1 cellular context compared by ENCODE assay signal in genomic region chr1:34787461-34788420, GRCh38.
TF ChIP-seq lines count a peak whose summit lies in the region.

No MANE protein-coding gene starts in this region.

TF ChIP-seq in K562, 482 proteins besides CTCF, POLR2A, EP300 and RAD21:
- TF ChIP-seq TEAD1 (CRISPR knock-in tag; IDR thresholded peaks at IDR 0.05) (0 out of 4 replicates have a peak, but pooled peaks of 1 of the 2 experiments have one; percentile 5), DEAF1 (CRISPR knock-in tag; IDR thresholded peaks at IDR 0.05) (peak; percentile 58; the same call in 1 of the 2 replicates), JUND (IDR thresholded peaks at IDR 0.05; ENCODE audit: borderline replicate concordance, low read depth, low read length) (peak; percentile 16; the same call in 1 of the 2 replicates), JUND (tag; IDR thresholded peaks at IDR 0.05; ENCODE audit: borderline replicate concordance, low read depth, low read length) (no peak), PHTF2 (CRISPR knock-in tag; IDR thresholded peaks at IDR 0.05) (no peak), UBTF (IDR thresholded peaks at IDR 0.05; ENCODE audit: borderline replicate concordance in 1 of 2, low read depth in 2 of 2, low read length in 2 of 2) (0 out of 4 replicates have a peak, but pooled peaks of 1 of the 2 experiments have one; percentile 39), SMC3 (conservative IDR thresholded peaks at IDR 0.05; ENCODE audit: insufficient read depth, low read depth, low read length) (peak; percentile 83), ESRRA (IDR thresholded peaks at IDR 0.05; ENCODE audit: borderline replicate concordance, low read depth) (0 out of 2 replicates have a peak, but pooled peaks have one; percentile 15), ZNF655 (CRISPR knock-in tag; IDR thresholded peaks at IDR 0.05) (no peak), CREM (IDR thresholded peaks at IDR 0.05; ENCODE audit: low read depth) (0 out of 2 replicates have a peak, but pooled peaks have one; percentile 37), TCFL5 (CRISPR knock-in tag; conservative IDR thresholded peaks at IDR 0.05) (no peak)
